16 cellular contexts compared by ENCODE assay signal in genomic region chr2:1509271-1509995, GRCh38.
DNase-seq lines count a peak whose midpoint lies in the region; ATAC-seq, FAIRE-seq and TF ChIP-seq lines count a peak whose summit lies in the region.
"Had no signal": no experiment of that assay in that cellular context is flagged by ENCODE, and none has a peak within 500 bp of the region (broad histone marks: within the 10 kb centered on the region; RNA-seq: fewer than 3 reads in every experiment).

No MANE protein-coding gene starts in this region.

- H3K36me3 Mint-ChIP-seq in natural killer cell treated with Interleukin-12 subunit alpha and Interleukin-12 subunit beta and Interleukin-15 and Interleukin-18, amount 100 ng/mL, for 72 hours, result no peaks in the 10 kb centered on the region
- H3K36me3 Mint-ChIP-seq in natural killer cell, result no peaks in the 10 kb centered on the region
- H3K36me3 Mint-ChIP-seq in activated naive CD4-positive, alpha-beta T cell treated with anti-CD3 and anti-CD28 coated beads, Interleukin-2, amount 50 U/mL, for 24 hours, result no peaks in the 10 kb centered on the region
- H3K36me3 Mint-ChIP-seq: mesothelial cell of epicardium; stimulated activated naive B cell treated with anti-CD40 and anti-IgM and Interleukin-4, amounts not matched to agents 10 μg/mL and 1 μg/mL and 100 μg/mL, for 72 hours had no signal

- no peak for ATAC-seq in natural killer cell treated with Interleukin-12 subunit alpha and Interleukin-12 subunit beta and Interleukin-15 and Interleukin-18, amount 100 ng/mL, for 72 hours
- no peak for ATAC-seq in natural killer cell
- ATAC-seq in aorta (ENCODE audit: low FRiP score), result peak; percentile 41
- ATAC-seq in SK-N-SH treated with all-trans-retinoic acid at 6 μM for 48 hours, result no peak
- ATAC-seq: stimulated activated naive B cell treated with anti-CD40 and anti-IgM and Interleukin-4, amounts not matched to agents 10 μg/mL and 1 μg/mL and 100 μg/mL, for 72 hours had no signal

- no peak for FAIRE-seq in kidney (lab: Jason Lieb, UNC)
- FAIRE-seq: H54 had no signal

- no peak for TF ChIP-seq CTCF in natural killer cell (IDR thresholded peaks at IDR 0.05)
- no peak for TF ChIP-seq CTCF in kidney (IDR thresholded peaks at IDR 0.05; ENCODE audit: borderline replicate concordance, extremely low read depth, insufficient read depth)

- H3K4me1 ChIP-seq in kidney (ENCODE audit: control insufficient read depth in 1 of 2, insufficient read depth in 1 of 2, low read depth in 1 of 2, low read length in 2 of 2) (no peaks in the 10 kb centered on the region), aorta (ENCODE audit: control insufficient read depth in 1 of 2, insufficient read depth in 2 of 2, low read length in 2 of 2) (no peaks in the 10 kb centered on the region)
- H3K4me1 ChIP-seq: psoas muscle had no signal

- DNase-seq in natural killer cell treated with Interleukin-12 subunit alpha and Interleukin-12 subunit beta and Interleukin-15 and Interleukin-18, amount 100 ng/mL, for 72 hours (ENCODE audit: low spot score), result no peak
- DNase-seq in natural killer cell, result no peak
- DNase-seq in kidney, result peak; percentile 12
- peak; percentile 2 to 32 for DNase-seq in aorta
- no peak for DNase-seq in DMS 273 treated with DMSO at 0.1 percent for 48 hours (lab: John Stamatoyannopoulos, UW)
- no peak for DNase-seq in NCI-H226
- DNase-seq: NCI-H1048; NCI-H524 treated with DMSO at 0.1 percent for 48 hours; psoas muscle; stimulated activated CD4-positive, alpha-beta T cell treated with anti-CD3 and anti-CD28 coated beads, Interleukin-4, amount 100 ng/mL, for 1 hour; stimulated activated naive B cell treated with anti-CD40 and anti-IgM and Interleukin-4, amounts not matched to agents 10 μg/mL and 1 μg/mL and 100 μg/mL, for 72 hours had no signal

- H3K4me3 Mint-ChIP-seq in natural killer cell treated with Interleukin-12 subunit alpha and Interleukin-12 subunit beta and Interleukin-15 and Interleukin-18, amount 100 ng/mL, for 72 hours, result peak overlapping the region; percentile 6
- no peak overlapping the region for H3K4me3 Mint-ChIP-seq in natural killer cell
- H3K4me3 Mint-ChIP-seq in activated naive CD4-positive, alpha-beta T cell treated with anti-CD3 and anti-CD28 coated beads, Interleukin-2, amount 50 U/mL, for 24 hours, result peak overlapping the region; percentile 58
- H3K4me3 Mint-ChIP-seq: central memory CD8-positive, alpha-beta T cell; mesothelial cell of epicardium had no signal

- H3K9ac ChIP-seq in kidney (ENCODE audit: low read length in 2 of 2), result no peak overlapping the region

- H3K27me3 ChIP-seq in aorta (ENCODE audit: control insufficient read depth in 1 of 2, insufficient read depth in 2 of 2, low read length in 1 of 2), result no peaks in the 10 kb centered on the region

- no peaks in the 10 kb centered on the region for H3K9me3 Mint-ChIP-seq in natural killer cell treated with Interleukin-12 subunit alpha and Interleukin-12 subunit beta and Interleukin-15 and Interleukin-18, amount 100 ng/mL, for 72 hours
- no peaks in the 10 kb centered on the region for H3K9me3 Mint-ChIP-seq in natural killer cell
- no peaks in the 10 kb centered on the region for H3K9me3 Mint-ChIP-seq in activated naive CD4-positive, alpha-beta T cell treated with anti-CD3 and anti-CD28 coated beads, Interleukin-2, amount 50 U/mL, for 24 hours
- H3K9me3 Mint-ChIP-seq: central memory CD8-positive, alpha-beta T cell; mesothelial cell of epicardium; stimulated activated naive B cell treated with anti-CD40 and anti-IgM and Interleukin-4, amounts not matched to agents 10 μg/mL and 1 μg/mL and 100 μg/mL, for 72 hours had no signal

- WGBS in aorta, 2 donors, result 70 to 77% methylated on average over 5 of the region's 5 CpGs

- H3K27ac Mint-ChIP-seq in natural killer cell treated with Interleukin-12 subunit alpha and Interleukin-12 subunit beta and Interleukin-15 and Interleukin-18, amount 100 ng/mL, for 72 hours, result no peak overlapping the region
- H3K27ac Mint-ChIP-seq in natural killer cell, result no peak overlapping the region
- H3K27ac Mint-ChIP-seq in activated naive CD4-positive, alpha-beta T cell treated with anti-CD3 and anti-CD28 coated beads, Interleukin-2, amount 50 U/mL, for 24 hours, result peak overlapping the region; percentile 25
- H3K27ac Mint-ChIP-seq: mesothelial cell of epicardium; stimulated activated naive B cell treated with anti-CD40 and anti-IgM and Interleukin-4, amounts not matched to agents 10 μg/mL and 1 μg/mL and 100 μg/mL, for 72 hours had no signal

- H3K27ac ChIP-seq in kidney (ENCODE audit: low read depth in 2 of 2, low read length in 2 of 2), result no peak overlapping the region
- no peak overlapping the region for H3K27ac ChIP-seq in aorta (ENCODE audit: low read depth in 1 of 2, low read length in 2 of 2)
- H3K27ac ChIP-seq: psoas muscle had no signal

- H3K9me3 ChIP-seq in kidney (ENCODE audit: control insufficient read depth in 1 of 2, low read length in 2 of 2) (no peaks in the 10 kb centered on the region), aorta (ENCODE audit: control insufficient read depth, low read length) (no peaks in the 10 kb centered on the region)
- H3K9me3 ChIP-seq: psoas muscle had no signal

- peaks cover 5 to 14% of the 10 kb centered on the region in 2 donors for H3K4me1 Mint-ChIP-seq in natural killer cell treated with Interleukin-12 subunit alpha and Interleukin-12 subunit beta and Interleukin-15 and Interleukin-18, amount 100 ng/mL, for 72 hours (ENCODE audit: low read depth in 2 of 2)
- H3K4me1 Mint-ChIP-seq in natural killer cell, result peaks cover 7 to 13% of the 10 kb centered on the region in 2 donors
- H3K4me1 Mint-ChIP-seq in activated naive CD4-positive, alpha-beta T cell treated with anti-CD3 and anti-CD28 coated beads, Interleukin-2, amount 50 U/mL, for 24 hours, result peaks cover 41% of the 10 kb centered on the region
- H3K4me1 Mint-ChIP-seq: mesothelial cell of epicardium had no signal

- intact Hi-C loops in natural killer cell (cut with micrococcal nuclease) (no loop called here), kidney (cut with DNase I) (no loop called here), aorta (cut with DNase I) (no loop called here)

- no peak overlapping the region for H3K4me3 ChIP-seq in kidney (ENCODE audit: low read length in 2 of 2)
- H3K4me3 ChIP-seq in aorta (ENCODE audit: low read length in 2 of 2), result no peak overlapping the region
- H3K4me3 ChIP-seq: psoas muscle had no signal

- H3K27me3 Mint-ChIP-seq in natural killer cell treated with Interleukin-12 subunit alpha and Interleukin-12 subunit beta and Interleukin-15 and Interleukin-18, amount 100 ng/mL, for 72 hours, result peaks cover 5 to 17% of the 10 kb centered on the region in 2 donors
- peaks cover 0 to 4% of the 10 kb centered on the region in 2 donors for H3K27me3 Mint-ChIP-seq in natural killer cell (ENCODE audit: low read depth in 2 of 2)
- no peaks in the 10 kb centered on the region for H3K27me3 Mint-ChIP-seq in activated naive CD4-positive, alpha-beta T cell treated with anti-CD3 and anti-CD28 coated beads, Interleukin-2, amount 50 U/mL, for 24 hours

- H3K36me3 ChIP-seq in kidney (ENCODE audit: control insufficient read depth in 1 of 2, insufficient read depth in 2 of 2, low read length in 2 of 2) (no peaks in the 10 kb centered on the region), aorta (ENCODE audit: control insufficient read depth in 1 of 2, insufficient read depth in 2 of 2, low read length in 1 of 2) (no peaks in the 10 kb centered on the region)

TF ChIP-seq in SK-N-SH treated with all-trans-retinoic acid at 6 μM for 48 hours, 23 proteins besides CTCF, POLR2A, EP300 and RAD21:
- no peak for TF ChIP-seq ARNTL (CRISPR knock-in tag; IDR thresholded peaks at IDR 0.05; ENCODE audit: borderline replicate concordance, low read depth)
- TF ChIP-seq ZNF565 (CRISPR knock-in tag; conservative IDR thresholded peaks at IDR 0.05; ENCODE audit: low read depth), result no peak
- no peak for TF ChIP-seq CSDC2 (CRISPR knock-in tag; IDR thresholded peaks at IDR 0.05)
- no peak for TF ChIP-seq SNAI2 (CRISPR knock-in tag; IDR thresholded peaks at IDR 0.05)
- no peak for TF ChIP-seq OSR1 (CRISPR knock-in tag; IDR thresholded peaks at IDR 0.05)
TF ChIP-seq in SK-N-SH treated with all-trans-retinoic acid at 6 μM for 48 hours: peak in this region for 0.

Comparison
In these comparisons a context has a peak if more than half of its experiments do, and no peak if none do; other contexts are left out.
1. DNase-seq: peak in kidney (single experiment) and aorta (2 of 2); none in natural killer cell treated with Interleukin-12 subunit alpha and Interleukin-12 subunit beta and Interleukin-15 and Interleukin-18, amount 100 ng/mL, for 72 hours (single experiment), natural killer cell (single experiment), DMS 273 treated with DMSO at 0.1 percent for 48 hours (single experiment) and NCI-H226 (single experiment).